ENCODE assay signal across 15 cellular contexts in the genomic region with DNA sequence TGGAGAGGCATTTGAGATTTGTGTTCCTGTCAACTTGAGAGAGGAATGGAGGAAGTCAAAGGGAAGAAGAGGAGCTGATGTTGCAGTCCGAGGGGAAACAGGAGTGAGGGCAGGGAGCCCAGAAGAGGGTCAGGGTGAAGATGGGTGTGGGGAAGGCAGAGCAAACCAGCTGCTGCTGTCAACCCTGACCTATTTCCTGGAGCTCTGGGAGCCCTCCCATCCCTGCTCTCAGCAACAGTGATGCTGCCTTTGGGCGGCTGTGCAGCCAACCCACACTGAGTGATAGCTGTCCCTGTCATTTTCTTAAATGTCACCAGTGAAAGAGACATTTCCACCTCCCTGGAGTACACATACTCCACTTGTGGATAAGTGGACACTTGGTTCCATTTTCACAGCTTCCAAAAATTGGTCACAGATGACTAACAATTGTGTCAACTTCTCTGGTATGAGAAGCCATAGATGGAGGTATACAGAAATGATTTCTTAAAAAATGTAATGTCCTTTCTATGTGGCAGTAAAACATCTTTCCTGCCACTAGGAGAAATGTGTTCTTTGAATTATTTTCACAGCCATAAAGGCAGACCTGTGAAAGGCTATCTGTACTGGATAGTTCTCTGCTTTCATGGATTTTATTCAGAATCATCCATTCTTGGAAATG.
DNase-seq lines count a peak whose midpoint lies in the region; ATAC-seq, FAIRE-seq and TF ChIP-seq lines count a peak whose summit lies in the region.
"Had no signal": no experiment of that assay in that cellular context is flagged by ENCODE, and none has a peak within 500 bp of the region (broad histone marks: within the 10 kb centered on the region; RNA-seq: fewer than 3 reads in every experiment).

No MANE protein-coding gene starts in this region.

- FAIRE-seq in GM12892 (lab: Jason Lieb, UNC), result no peak

- no peaks in the 10 kb centered on the region for H3K27me3 ChIP-seq in uterus
- H3K27me3 ChIP-seq: brain microvascular endothelial cell, neutrophil, suprapubic skin had no signal

- H3K4me1 Mint-ChIP-seq in nephron (peaks cover 39% of the 10 kb centered on the region), mesothelial cell of epicardium (peaks cover 11% of the 10 kb centered on the region)

- TF ChIP-seq POLR2A in uterus (IDR thresholded peaks at IDR 0.05), result no peak
- TF ChIP-seq POLR2A in GM12892 (IDR thresholded peaks at IDR 0.05; ENCODE audit: low read depth, low read length), result no peak

- H3K9me3 Mint-ChIP-seq in nephron (peaks cover 5% of the 10 kb centered on the region), mesothelial cell of epicardium (peaks cover 3% of the 10 kb centered on the region)

- no peaks in the 10 kb centered on the region for H3K9me3 ChIP-seq in uterus
- H3K9me3 ChIP-seq: neutrophil, suprapubic skin had no signal

- no peak overlapping the region for H3K4me3 ChIP-seq in fibroblast of the aortic adventitia (ENCODE audit: low read depth, low read length)
- no peak overlapping the region for H3K4me3 ChIP-seq in uterus
- H3K4me3 ChIP-seq: suprapubic skin had no signal

- H3K36me3 ChIP-seq in uterus, result no peaks in the 10 kb centered on the region
- H3K36me3 ChIP-seq: brain microvascular endothelial cell, neutrophil, suprapubic skin had no signal

- H3K36me3 Mint-ChIP-seq in nephron (ENCODE audit: low read depth), result no peaks in the 10 kb centered on the region
- no peaks in the 10 kb centered on the region for H3K36me3 Mint-ChIP-seq in mesothelial cell of epicardium

- DNase-seq in Right ventricle myocardium inferior (ENCODE audit: missing footprints), result peak; percentile 76
- no peak for DNase-seq in cardiac septum (ENCODE audit: low spot score)
- DNase-seq in fibroblast of the aortic adventitia (ENCODE audit: low read depth), result peak; percentile 39
- peak; percentile 29 to 61 for DNase-seq in uterus
- no peak for DNase-seq in mesothelial cell of epicardium (ENCODE audit: low spot score in 2 of 2, unreplicated experiment in 2 of 2)
- DNase-seq in GM12892 (ENCODE audit: insufficient read length), result no peak
- no peak for DNase-seq in amniotic stem cell (lab: John Stamatoyannopoulos, UW)
- DNase-seq: brain microvascular endothelial cell; GDM1; NCI-H1930; stimulated activated CD4-positive, alpha-beta T cell treated with anti-CD3 and anti-CD28 coated beads, Interleukin-4, amount 100 ng/mL, for 4 hours had no signal

- peak; percentile 94 for ATAC-seq in Right ventricle myocardium inferior

- no peaks in the 10 kb centered on the region for H3K4me1 ChIP-seq in uterus

- H3K27ac ChIP-seq in uterus, result peak overlapping the region in 1 of 2 donors; percentile 14
- H3K27ac ChIP-seq: brain microvascular endothelial cell, epithelial cell of prostate, neutrophil, suprapubic skin had no signal

- intact Hi-C loops in Right ventricle myocardium inferior (cut with DNase I) (no loop called here), cardiac septum (cut with DNase I) (no loop called here), uterus (cut with DNase I; ENCODE audit: low total_unique reads) (no loop called here)

- H3K4me3 Mint-ChIP-seq in nephron (peak overlapping the region in 1 of 3 experiments; percentile 10), mesothelial cell of epicardium (no peak overlapping the region)

- TF ChIP-seq CTCF in fibroblast of the aortic adventitia (IDR thresholded peaks at IDR 0.05; ENCODE audit: insufficient read depth, low read length), result no peak
- peak in 1 of 3 experiments; percentile 20 for TF ChIP-seq CTCF in nephron (IDR thresholded peaks at IDR 0.05; ENCODE audit: unreplicated experiment in 3 of 3)
- TF ChIP-seq CTCF in uterus (IDR thresholded peaks at IDR 0.05), result no peak
- no peak for TF ChIP-seq CTCF in mesothelial cell of epicardium (IDR thresholded peaks at IDR 0.05; ENCODE audit: unreplicated experiment)

- no peaks in the 10 kb centered on the region for H3K27me3 Mint-ChIP-seq in nephron (ENCODE audit: low read depth)
- no peaks in the 10 kb centered on the region for H3K27me3 Mint-ChIP-seq in mesothelial cell of epicardium (ENCODE audit: low read depth)

- H3K27ac Mint-ChIP-seq in nephron (peak overlapping the region; percentile 55 to 71 (median 66)), mesothelial cell of epicardium (no peak overlapping the region)

Comparison
In these comparisons a context has a peak if more than half of its experiments do, and no peak if none do; other contexts are left out.
1. DNase-seq: peak in Right ventricle myocardium inferior (single experiment), fibroblast of the aortic adventitia (single experiment) and uterus (2 of 2); none in cardiac septum (single experiment), mesothelial cell of epicardium (0 of 2), GM12892 (single experiment) and amniotic stem cell (single experiment).